Comparison of ENCODE assay signal across 8 cellular contexts in the genomic region with DNA sequence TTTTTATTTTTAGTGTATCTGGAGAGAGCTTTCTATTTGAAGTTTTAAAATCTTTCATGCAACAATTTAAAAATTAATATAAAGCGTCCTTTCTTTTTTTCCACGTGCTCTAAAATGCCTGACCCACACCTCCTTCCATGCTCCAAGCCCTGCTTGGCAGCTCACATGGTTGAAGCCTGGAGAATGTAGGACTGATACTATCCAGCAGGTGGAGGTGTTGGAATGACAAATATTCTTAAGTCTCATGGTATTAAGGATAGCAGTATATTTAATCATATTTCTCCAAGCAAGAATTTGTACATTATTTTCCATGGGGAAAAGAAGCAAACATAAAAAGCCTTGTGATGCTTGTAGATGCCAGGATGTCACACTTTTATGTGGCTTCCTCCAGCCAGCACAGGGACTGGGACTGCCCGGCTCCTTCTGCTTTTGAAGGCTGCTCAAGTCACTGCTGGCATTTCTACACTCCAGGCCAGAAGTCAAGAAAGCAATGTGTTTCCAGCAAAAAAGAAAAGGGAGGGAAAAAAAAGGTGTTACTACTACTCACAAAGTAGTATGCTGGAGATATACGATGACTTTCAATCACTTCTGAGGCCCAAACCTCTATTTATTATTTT. TPM values are rescaled to one million over a fixed set of nuclear protein-coding genes. Genes with fewer than 3 reads are reported as not detected.
DNase-seq lines count a peak whose midpoint lies in the region; ATAC-seq and TF ChIP-seq lines count a peak whose summit lies in the region.

No MANE protein-coding gene starts in this region.

- no peak overlapping the region for H3K27ac ChIP-seq in left lung

- H3K27me3 ChIP-seq in H7 (ENCODE audit: control insufficient read depth, insufficient read depth, low read length) (no peaks in the 10 kb centered on the region), left lung (no peaks in the 10 kb centered on the region)

- peak; percentile 56 to 59 for TF ChIP-seq CTCF in left lung (IDR thresholded peaks at IDR 0.05)

- no peak overlapping the region for H3K4me3 ChIP-seq in H7 (ENCODE audit: insufficient read depth, low read depth, low read length)
- no peak overlapping the region for H3K4me3 ChIP-seq in left lung

- DNase-seq in DMS53 treated with DMSO at 0.1 percent for 48 hours (lab: John Stamatoyannopoulos, UW; ENCODE audit: unreplicated experiment): peak; percentile 27
- DNase-seq in H7: peak; percentile 19
- peak; percentile 67 for DNase-seq in NCI-H226
- DNase-seq in cerebellar cortex (ENCODE audit: low spot score): peak; percentile 44
- no peak for DNase-seq in left lung
- no peak for DNase-seq in cortex of kidney (lab: John Stamatoyannopoulos, UW)
- DNase-seq in GM19240 (ENCODE audit: insufficient read length, low spot score): no peak
- no peak for DNase-seq in activated CD8-positive, alpha-beta memory T cell treated with anti-CD3 and anti-CD28 coated beads, Interleukin-2, amount 50 U/mL, for 4 hours

- intact Hi-C loops in left lung (cut with DNase I): no loop called here

- H3K36me3 ChIP-seq in H7 (replicated peaks; ENCODE audit: control insufficient read depth, insufficient read depth, low read length) (peaks cover 20% of the 10 kb centered on the region), left lung (peaks cover 0 to 73% of the 10 kb centered on the region in 2 donors)

- H3K9me3 ChIP-seq in left lung: no peaks in the 10 kb centered on the region

- ATAC-seq in left lung: peak; percentile 96

- no peaks in the 10 kb centered on the region for H3K4me1 ChIP-seq in left lung

RNA-seq across cellular contexts. Expression of a gene that starts 49.7 kb away (rescaled TPM):
- total RNA-seq in H7 (2014; rRNA removed; shearing (Covaris generic)): 99.0 and 99.3 TPM in 2 replicates
- total RNA-seq in left lung: 10 to 100 TPM; 39.7 to 50.8 TPM

RNA-seq across cellular contexts. Expression of a gene that starts 50.2 kb away (rescaled TPM):
- total RNA-seq in H7 (2014; rRNA removed; shearing (Covaris generic)): 13.6 and 16.8 TPM in 2 replicates
- total RNA-seq in left lung: 10 to 100 TPM; 11.8 to 12.2 TPM

RNA-seq across cellular contexts. Expression of a gene that starts 57.8 kb away (rescaled TPM):
- total RNA-seq in H7 (2014; rRNA removed; shearing (Covaris generic)): 17.7 and 23.1 TPM in 2 replicates
- total RNA-seq in left lung: 100 to 1,000 TPM; 121 to 266 TPM

Comparison
In these comparisons a context has a peak if more than half of its experiments do, and no peak if none do; other contexts are left out.
1. DNase-seq: peak in DMS53 treated with DMSO at 0.1 percent for 48 hours (single experiment), H7 (single experiment), NCI-H226 (single experiment) and cerebellar cortex (single experiment); none in left lung (0 of 2), cortex of kidney (single experiment), GM19240 (single experiment) and activated CD8-positive, alpha-beta memory T cell treated with anti-CD3 and anti-CD28 coated beads, Interleukin-2, amount 50 U/mL, for 4 hours (single experiment).